10 cellular contexts compared by ENCODE assay signal in the genomic region with DNA sequence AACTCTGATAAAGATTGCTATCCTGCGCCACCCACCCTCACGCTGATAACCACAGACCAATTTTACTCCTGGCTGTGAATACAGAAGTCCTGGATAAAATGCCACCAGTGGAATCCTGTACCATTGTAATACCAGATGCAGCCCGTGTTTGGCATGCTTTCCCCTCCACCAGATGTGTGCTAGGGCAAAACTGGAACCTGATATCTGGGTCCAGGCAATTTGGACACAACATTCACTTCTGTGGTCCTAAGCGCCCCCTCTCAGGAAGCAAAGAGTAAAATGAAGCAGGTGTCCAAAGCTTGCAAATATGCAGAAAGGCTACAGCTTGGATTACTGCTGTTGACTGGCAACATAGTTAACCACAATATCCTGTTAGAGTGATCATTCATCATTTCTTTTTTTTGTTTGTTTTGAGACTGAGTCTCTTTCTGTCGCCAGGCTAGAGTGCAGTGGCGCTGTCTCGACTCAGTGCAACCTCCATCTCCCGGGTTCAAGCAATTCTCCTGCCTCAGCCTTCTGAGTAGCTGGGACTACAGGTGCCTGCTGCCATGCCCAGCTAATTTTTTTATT. TPM values are rescaled to one million over a fixed set of nuclear protein-coding genes. Genes with fewer than 3 reads are reported as not detected.
DNase-seq lines count a peak whose midpoint lies in the region; ATAC-seq lines count a peak whose summit lies in the region.
"Had no signal": no experiment of that assay in that cellular context is flagged by ENCODE, and none has a peak within 500 bp of the region (broad histone marks: within the 10 kb centered on the region; RNA-seq: fewer than 3 reads in every experiment).

No MANE protein-coding gene starts in this region.

- no peaks in the 10 kb centered on the region for H3K27me3 ChIP-seq in right cardiac atrium (ENCODE audit: control insufficient read depth, insufficient read depth)

- DNase-seq in activated CD4-positive, CD25-positive, alpha-beta regulatory T cell treated with anti-CD3 and anti-CD28 coated beads, Interleukin-2, amount 50 U/mL, for 72 hours: no peak
- DNase-seq in NCI-H2171 treated with DMSO at 0.1 percent for 48 hours (lab: John Stamatoyannopoulos, UW) (peak; percentile 74), sciatic nerve (ENCODE audit: low spot score) (peak; percentile 28), right cardiac atrium (no peak), HuH-7 (ENCODE audit: low spot score) (no peak)
- DNase-seq in activated effector memory CD4-positive, alpha-beta T cell treated with anti-CD3 and anti-CD28 coated beads, Interleukin-2, amount 50 U/mL, for 16 hours: peak; percentile 63
- DNase-seq: left cardiac atrium; stimulated activated CD4-positive, alpha-beta T cell treated with anti-CD3 and anti-CD28 coated beads, Interleukin-4, amount 100 ng/mL, for 24 hours had no signal

- H3K9me3 ChIP-seq in right cardiac atrium (ENCODE audit: control insufficient read depth, low read length): no peaks in the 10 kb centered on the region

- no peak overlapping the region for H3K4me3 ChIP-seq in right cardiac atrium (ENCODE audit: low read length)

- H3K27ac ChIP-seq in right cardiac atrium (ENCODE audit: low read length): no peak overlapping the region

- peak; percentile 55 to 74 for ATAC-seq in activated CD4-positive, CD25-positive, alpha-beta regulatory T cell treated with anti-CD3 and anti-CD28 coated beads, Interleukin-2, amount 50 U/mL, for 24 hours
- ATAC-seq in sciatic nerve (no peak), right cardiac atrium (no peak), HG02678 (IDR thresholded peaks at IDR 0.05; ENCODE audit: unreplicated experiment) (no peak)
- ATAC-seq: left cardiac atrium had no signal

- intact Hi-C loops in sciatic nerve (cut with DNase I) (no loop called here), right cardiac atrium (cut with DNase I) (no loop called here)

- no peaks in the 10 kb centered on the region for H3K4me1 ChIP-seq in right cardiac atrium (ENCODE audit: control insufficient read depth, insufficient read depth, low read length)

- WGBS in right cardiac atrium: 57% methylated on average over 8 of the region's 8 CpGs

RNA-seq across cellular contexts. Expression of a gene that starts 32.8 kb away (rescaled TPM):
- total RNA-seq in sciatic nerve (16.6 TPM), right cardiac atrium (10 to 100 TPM; 17.4 to 41.0 (median 18.6) TPM)
- 29.8 TPM for polyA plus RNA-seq in right cardiac atrium

RNA-seq across cellular contexts. Expression of a gene that starts 33.0 kb away (rescaled TPM):
- total RNA-seq in sciatic nerve: 15.2 TPM
- total RNA-seq in right cardiac atrium: 10 to 100 TPM; 14.9 to 19.0 (median 17.8) TPM
- polyA plus RNA-seq in right cardiac atrium: 24.3 TPM

RNA-seq across cellular contexts. Expression of a gene that starts 35.4 kb away (rescaled TPM):
- total RNA-seq in sciatic nerve (86.6 TPM), right cardiac atrium (10 to 100 TPM; 21.9 to 35.4 (median 26.6) TPM)
- 18.1 TPM for polyA plus RNA-seq in right cardiac atrium

Comparison
In these comparisons a context has a peak if more than half of its experiments do, and no peak if none do; other contexts are left out.
1. ATAC-seq: peak in activated CD4-positive, CD25-positive, alpha-beta regulatory T cell treated with anti-CD3 and anti-CD28 coated beads, Interleukin-2, amount 50 U/mL, for 24 hours (2 of 2); none in sciatic nerve (single experiment), right cardiac atrium (0 of 2) and HG02678 (single experiment).
2. DNase-seq: peak in NCI-H2171 treated with DMSO at 0.1 percent for 48 hours (single experiment), activated effector memory CD4-positive, alpha-beta T cell treated with anti-CD3 and anti-CD28 coated beads, Interleukin-2, amount 50 U/mL, for 16 hours (single experiment) and sciatic nerve (single experiment); none in activated CD4-positive, CD25-positive, alpha-beta regulatory T cell treated with anti-CD3 and anti-CD28 coated beads, Interleukin-2, amount 50 U/mL, for 72 hours (single experiment), right cardiac atrium (0 of 3) and HuH-7 (single experiment).